19 cellular contexts compared by ENCODE assay signal in the genomic region with DNA sequence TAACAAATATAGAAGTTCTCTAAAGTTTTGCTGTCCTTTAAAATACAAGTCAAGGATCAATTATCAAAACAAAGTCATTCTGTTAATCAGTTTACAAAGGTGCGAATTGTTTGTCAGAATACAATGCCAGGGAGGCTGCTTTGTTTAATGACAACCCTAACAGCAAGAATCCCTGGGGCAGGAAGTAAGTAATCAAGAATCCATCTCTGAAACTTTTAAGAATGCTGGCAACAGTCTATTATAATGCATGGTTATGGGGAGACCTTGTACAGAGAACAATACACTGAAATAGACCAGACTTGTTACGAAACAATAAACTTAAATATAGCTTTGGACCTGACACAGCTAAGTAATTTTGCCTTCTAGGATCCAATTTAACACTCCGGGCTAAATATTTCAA.
"Had no signal": no experiment of that assay in that cellular context is flagged by ENCODE, and none has a peak within 500 bp of the region (broad histone marks: within the 10 kb centered on the region; RNA-seq: fewer than 3 reads in every experiment).

No MANE protein-coding gene starts in this region.

- H3K27ac Mint-ChIP-seq: activated naive CD8-positive, alpha-beta T cell treated with anti-CD3 and anti-CD28 coated beads for 36 hours; activated T-helper 1 cell treated with anti-CD3 and anti-CD28 coated beads, Interleukin-12 subunit alpha, Interleukin-12 subunit beta, Interleukin-2, Interleukin-4 antibody, amounts not matched to agents 30 ng/mL and 10 ng/mL and 1 ng/mL, durations not matched to agents 14 hours and 24 hours and 36 hours; natural killer cell treated with Interleukin-12 subunit alpha and Interleukin-12 subunit beta and Interleukin-15 and Interleukin-18, amount 100 ng/mL, for 72 hours; stimulated activated naive CD8-positive, alpha-beta T cell treated with anti-CD3 and anti-CD28 coated beads, Interleukin-15, Interleukin-2, amounts not matched to agents 100 ng/mL and 50 ng/mL, for 24 hours; type B pancreatic cell had no signal

- H3K4me1 Mint-ChIP-seq: activated naive CD8-positive, alpha-beta T cell treated with anti-CD3 and anti-CD28 coated beads for 36 hours had no signal

- H3K4me3 ChIP-seq: prostate gland, right lobe of liver, spleen, suprapubic skin had no signal

- DNase-seq: activated CD4-positive, alpha-beta T cell treated with anti-CD3 and anti-CD28 coated beads, Interleukin-2, amount 50 U/mL, for 1 hour; activated CD4-positive, CD25-positive, alpha-beta regulatory T cell; activated CD8-positive, alpha-beta memory T cell treated with anti-CD3 and anti-CD28 coated beads for 24 hours; activated naive CD8-positive, alpha-beta T cell treated with anti-CD3 and anti-CD28 coated beads for 36 hours; aorta; foreskin fibroblast; glutamatergic neuron; kidney; nucleus accumbens; right lobe of liver; spleen; T-helper 2 cell had no signal

- H3K27me3 ChIP-seq: right lobe of liver, spleen, suprapubic skin had no signal

- H3K9me3 Mint-ChIP-seq: activated naive CD8-positive, alpha-beta T cell treated with anti-CD3 and anti-CD28 coated beads for 36 hours; activated T-helper 1 cell treated with anti-CD3 and anti-CD28 coated beads, Interleukin-12 subunit alpha, Interleukin-12 subunit beta, Interleukin-2, Interleukin-4 antibody, amounts not matched to agents 30 ng/mL and 10 ng/mL and 1 ng/mL, durations not matched to agents 14 hours and 24 hours and 36 hours; stimulated activated naive CD8-positive, alpha-beta T cell treated with anti-CD3 and anti-CD28 coated beads, Interleukin-15, Interleukin-2, amounts not matched to agents 100 ng/mL and 50 ng/mL, for 24 hours; type B pancreatic cell had no signal

- H3K4me1 ChIP-seq: prostate gland, right lobe of liver, spleen, suprapubic skin had no signal

- H3K36me3 Mint-ChIP-seq: activated naive CD8-positive, alpha-beta T cell treated with anti-CD3 and anti-CD28 coated beads for 36 hours; type B pancreatic cell had no signal

- H3K36me3 ChIP-seq: prostate gland, right lobe of liver, spleen, suprapubic skin had no signal

- H3K27me3 Mint-ChIP-seq: activated naive CD8-positive, alpha-beta T cell treated with anti-CD3 and anti-CD28 coated beads for 36 hours; natural killer cell treated with Interleukin-12 subunit alpha and Interleukin-12 subunit beta and Interleukin-15 and Interleukin-18, amount 100 ng/mL, for 72 hours; stimulated activated naive CD8-positive, alpha-beta T cell treated with anti-CD3 and anti-CD28 coated beads, Interleukin-15, Interleukin-2, amounts not matched to agents 100 ng/mL and 50 ng/mL, for 24 hours; type B pancreatic cell had no signal

- ATAC-seq: esophagus mucosa; natural killer cell treated with Interleukin-12 subunit alpha and Interleukin-12 subunit beta and Interleukin-15 and Interleukin-18, amount 100 ng/mL, for 72 hours had no signal

- H3K4me3 Mint-ChIP-seq: activated naive CD8-positive, alpha-beta T cell treated with anti-CD3 and anti-CD28 coated beads for 36 hours; activated T-helper 1 cell treated with anti-CD3 and anti-CD28 coated beads, Interleukin-12 subunit alpha, Interleukin-12 subunit beta, Interleukin-2, Interleukin-4 antibody, amounts not matched to agents 30 ng/mL and 10 ng/mL and 1 ng/mL, durations not matched to agents 14 hours and 24 hours and 36 hours; natural killer cell treated with Interleukin-12 subunit alpha and Interleukin-12 subunit beta and Interleukin-15 and Interleukin-18, amount 100 ng/mL, for 72 hours; stimulated activated naive CD8-positive, alpha-beta T cell treated with anti-CD3 and anti-CD28 coated beads, Interleukin-15, Interleukin-2, amounts not matched to agents 100 ng/mL and 50 ng/mL, for 24 hours; type B pancreatic cell had no signal

- FAIRE-seq: kidney had no signal

- H3K9me3 ChIP-seq: prostate gland, right lobe of liver, suprapubic skin had no signal

- H3K27ac ChIP-seq: prostate gland, right lobe of liver, spleen, suprapubic skin had no signal
